23 cellular contexts compared by ENCODE assay signal in genomic region chr15:31155136-31155535, GRCh38. TPM values are rescaled to one million over a fixed set of nuclear protein-coding genes. Genes with fewer than 3 reads are reported as not detected.
"Had no signal": no experiment of that assay in that cellular context is flagged by ENCODE, and none has a peak within 500 bp of the region (broad histone marks: within the 10 kb centered on the region; RNA-seq: fewer than 3 reads in every experiment).

No MANE protein-coding gene starts in this region.

- H3K27ac ChIP-seq: PC-9 had no signal

- H2AFZ ChIP-seq: PC-9 had no signal

- H3K4me3 Mint-ChIP-seq: activated B cell treated with CpG ODN at 0.5 μM for 24 hours; activated CD4-positive, alpha-beta T cell treated with anti-CD3 and anti-CD28 coated beads, Interleukin-2, amount 10 ng/mL, durations not matched to agents 24 days and 14 days; activated naive CD8-positive, alpha-beta T cell; activated T-cell treated with anti-CD3 and anti-CD28 coated beads, Interleukin-2, amount 50 U/mL, for 4 hours; T-helper 17 cell had no signal

- H3K27me3 Mint-ChIP-seq: activated naive CD8-positive, alpha-beta T cell had no signal

- H3K36me3 Mint-ChIP-seq: activated naive CD8-positive, alpha-beta T cell had no signal

- H3K4me3 ChIP-seq: K562, PC-9 had no signal

- FAIRE-seq: K562, TTC549 had no signal

- DNase-seq: activated B cell treated with CpG ODN at 0.5 μM for 24 hours; activated CD4-positive, alpha-beta T cell treated with anti-CD3 and anti-CD28 coated beads for 1 hour; activated CD4-positive, alpha-beta T cell treated with anti-CD3 and anti-CD28 coated beads, Interleukin-2, amount 10 ng/mL, durations not matched to agents 24 days and 14 days; activated CD4-positive, alpha-beta T cell treated with anti-CD3 and anti-CD28 coated beads, Interleukin-2, amount 50 U/mL, for 48 hours; activated effector memory CD4-positive, alpha-beta T cell treated with anti-CD3 and anti-CD28 coated beads, Interleukin-2, amount 50 U/mL, for 16 hours; activated naive CD4-positive, alpha-beta T cell treated with Interleukin-2 at 50 U/mL for 16 hours; activated T-cell treated with anti-CD3 and anti-CD28 coated beads, Interleukin-2, amount 50 U/mL, for 4 hours; cerebellar nuclear complex; Karpas-422; MM.1S; NCI-H1092 treated with DMSO at 0.1 percent for 48 hours; NCI-H1436; NCI-H1694 treated with DMSO at 0.1 percent for 48 hours; NCI-H2029 treated with DMSO at 0.1 percent for 48 hours; NCI-H69; PC-9; SHP77 treated with DMSO at 0.1 percent for 48 hours; T-helper 17 cell; T-helper 9 cell had no signal

- H3K9me3 Mint-ChIP-seq: activated B cell treated with CpG ODN at 0.5 μM for 24 hours; activated CD4-positive, alpha-beta T cell treated with anti-CD3 and anti-CD28 coated beads, Interleukin-2, amount 10 ng/mL, durations not matched to agents 24 days and 14 days; activated T-cell treated with anti-CD3 and anti-CD28 coated beads, Interleukin-2, amount 50 U/mL, for 4 hours had no signal

- H3K27ac Mint-ChIP-seq: activated B cell treated with CpG ODN at 0.5 μM for 24 hours; activated CD4-positive, alpha-beta T cell treated with anti-CD3 and anti-CD28 coated beads, Interleukin-2, amount 10 ng/mL, durations not matched to agents 24 days and 14 days; activated naive CD8-positive, alpha-beta T cell; T-helper 17 cell had no signal

- H3K4me2 ChIP-seq: PC-9 had no signal

- ATAC-seq: activated T-cell treated with anti-CD3 and anti-CD28 coated beads, Interleukin-2, amount 50 U/mL, for 4 hours; K562; T-helper 17 cell had no signal

- H3K4me1 Mint-ChIP-seq: activated B cell treated with CpG ODN at 0.5 μM for 24 hours; activated CD4-positive, alpha-beta T cell treated with anti-CD3 and anti-CD28 coated beads, Interleukin-2, amount 10 ng/mL, durations not matched to agents 24 days and 14 days; T-helper 17 cell had no signal

RNA-seq across cellular contexts. Expression of gene TRPM1, which starts 53.6 kb away (rescaled TPM):
- total RNA-seq: activated B cell treated with CpG ODN at 0.5 μM for 24 hours; activated CD4-positive, alpha-beta T cell treated with anti-CD3 and anti-CD28 coated beads, Interleukin-2, amount 10 ng/mL, durations not matched to agents 24 days and 14 days; activated T-cell treated with anti-CD3 and anti-CD28 coated beads, Interleukin-2, amount 50 U/mL, for 4 hours; cardiac septum; K562; PC-9; T-helper 17 cell had no signal
